ENCODE assay signal across 15 cellular contexts in genomic region chr3:28651159-28651558, GRCh38.
"Had no signal": no experiment of that assay in that cellular context is flagged by ENCODE, and none has a peak within 500 bp of the region (broad histone marks: within the 10 kb centered on the region; RNA-seq: fewer than 3 reads in every experiment).

No MANE protein-coding gene starts in this region.

- ATAC-seq: gastroesophageal sphincter; stimulated activated effector memory CD8-positive, alpha-beta T cell treated with anti-CD3 and anti-CD28 coated beads, Interleukin-12 subunit alpha, Interleukin-12 subunit beta, amount 100 ng/mL, for 72 hours had no signal

- DNase-seq: activated B cell treated with CpG ODN at 0.5 μM for 24 hours; activated CD4-positive, alpha-beta T cell treated with anti-CD3 and anti-CD28 coated beads, Interleukin-2, amount 10 ng/mL, durations not matched to agents 24 days and 14 days; activated CD8-positive, alpha-beta memory T cell treated with anti-CD3 and anti-CD28 coated beads for 24 hours; activated naive CD4-positive, alpha-beta T cell treated with anti-CD3 and anti-CD28 coated beads, Interleukin-2, amount 10 ng/mL, durations not matched to agents 7 days and 5 days; amniotic stem cell; cerebellar nuclear complex; dermis blood vessel endothelial cell; hippocampal formation; kidney glomerular epithelial cell; naive B cell; tibial artery had no signal

- H3K4me3 ChIP-seq: gastroesophageal sphincter, right atrium auricular region, tibial artery, vagina had no signal
